In the genomic region with DNA sequence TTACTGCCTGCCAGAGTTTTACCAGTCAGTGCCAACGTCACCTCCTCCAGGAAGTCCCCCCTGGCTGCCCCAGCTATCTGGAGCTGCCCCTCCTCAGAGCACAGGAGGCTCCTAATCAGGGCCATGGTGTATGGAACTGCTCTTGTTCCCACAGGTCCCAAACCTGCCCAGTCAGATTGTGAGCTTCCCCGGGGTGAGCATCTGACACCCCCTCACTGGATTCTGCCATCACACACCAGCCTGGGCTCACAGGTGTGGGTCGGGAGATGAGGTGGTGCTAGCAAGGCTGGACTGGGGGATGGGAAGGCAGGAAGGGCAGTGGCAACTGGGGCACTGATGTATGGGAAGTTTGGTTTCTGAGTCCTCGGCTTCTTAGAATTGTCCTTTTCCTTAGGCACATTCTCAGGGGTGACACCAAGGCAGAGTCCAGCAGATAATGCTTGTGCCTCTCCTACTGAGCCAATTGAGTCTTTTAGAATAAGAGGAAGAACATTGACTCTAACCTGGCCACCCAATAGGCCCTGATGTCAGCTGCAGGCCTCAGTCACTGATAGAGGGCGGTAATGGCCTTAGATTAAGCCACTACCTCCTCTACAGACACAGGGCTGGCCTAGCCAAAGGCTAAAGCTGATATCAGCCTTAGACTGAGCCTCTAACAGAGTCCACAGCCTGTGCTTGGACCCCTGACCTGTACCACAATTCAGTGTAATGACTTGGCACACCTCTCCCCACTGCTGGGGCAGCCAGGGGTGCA, we compare ENCODE assay signal across 1 cellular context.
TF ChIP-seq lines count a peak whose summit lies in the region.

No MANE protein-coding gene starts in this region.

TF ChIP-seq in GM23338, 12 proteins besides CTCF, POLR2A, EP300 and RAD21 (continued from another document):
- TF ChIP-seq REST (IDR thresholded peaks at IDR 0.05; ENCODE audit: unreplicated experiment) (no peak), POLR2AphosphoS5 (IDR thresholded peaks at IDR 0.05; ENCODE audit: low read depth) (no peak), EZH2 (IDR thresholded peaks at IDR 0.05; ENCODE audit: low read depth, unreplicated experiment) (no peak), ETS1 (IDR thresholded peaks at IDR 0.05) (no peak), ZNF114 (CRISPR knock-in tag; IDR thresholded peaks at IDR 0.05) (no peak)
